Comparison of ENCODE assay signal across 2 cellular contexts in genomic region chr9:124326378-124326777, GRCh38.
TF ChIP-seq lines count a peak whose summit lies in the region.

No MANE protein-coding gene starts in this region.

TF ChIP-seq in HepG2, 621 proteins besides CTCF, POLR2A, EP300 and RAD21:
- no peak for TF ChIP-seq ZBTB3 (CRISPR knock-in tag; IDR thresholded peaks at IDR 0.05; ENCODE audit: borderline replicate concordance, low read depth)
- TF ChIP-seq AGO2 (optimal IDR thresholded peaks at IDR 0.05; ENCODE audit: low read depth, low read length): peak; percentile 68
- TF ChIP-seq PAWR (CRISPR knock-in tag; IDR thresholded peaks at IDR 0.05; ENCODE audit: borderline replicate concordance): no peak
- TF ChIP-seq RBM22 (optimal IDR thresholded peaks at IDR 0.05; ENCODE audit: low read length): peak; percentile 15
TF ChIP-seq in HepG2: peak in this region for 2.

TF ChIP-seq in GM23338, 12 proteins besides CTCF, POLR2A, EP300 and RAD21:
- no peak for TF ChIP-seq EZH2 (IDR thresholded peaks at IDR 0.05; ENCODE audit: low read depth, unreplicated experiment)
- TF ChIP-seq EZH2phosphoT487 (IDR thresholded peaks at IDR 0.05; ENCODE audit: unreplicated experiment): no peak
- no peak for TF ChIP-seq ETS1 (IDR thresholded peaks at IDR 0.05)
- no peak for TF ChIP-seq ZNF462 (CRISPR knock-in tag; IDR thresholded peaks at IDR 0.05)
- TF ChIP-seq JUNB (IDR thresholded peaks at IDR 0.05; ENCODE audit: unreplicated experiment): no peak
- no peak for TF ChIP-seq REST (IDR thresholded peaks at IDR 0.05; ENCODE audit: unreplicated experiment)
- TF ChIP-seq CREB1 (CRISPR knock-in tag; IDR thresholded peaks at IDR 0.05; ENCODE audit: low read depth): no peak
- TF ChIP-seq POLR2AphosphoS5 (IDR thresholded peaks at IDR 0.05; ENCODE audit: low read depth): no peak
- no peak for TF ChIP-seq ZNF331 (CRISPR knock-in tag; IDR thresholded peaks at IDR 0.05; ENCODE audit: low read depth)
- TF ChIP-seq STAT1 (IDR thresholded peaks at IDR 0.05; ENCODE audit: unreplicated experiment): no peak
- TF ChIP-seq NANOG (IDR thresholded peaks at IDR 0.05; ENCODE audit: borderline replicate concordance): no peak
- TF ChIP-seq ZNF114 (CRISPR knock-in tag; IDR thresholded peaks at IDR 0.05): no peak
